Comparison of ENCODE assay signal across 21 cellular contexts in genomic region chr3:14374444-14374883, GRCh38. TPM values are rescaled to one million over a fixed set of nuclear protein-coding genes. Genes with fewer than 3 reads are reported as not detected.
DNase-seq lines count a peak whose midpoint lies in the region; ATAC-seq and TF ChIP-seq lines count a peak whose summit lies in the region.
"Had no signal": no experiment of that assay in that cellular context is flagged by ENCODE, and none has a peak within 500 bp of the region (broad histone marks: within the 10 kb centered on the region; RNA-seq: fewer than 3 reads in every experiment).

No MANE protein-coding gene starts in this region.

- no peak overlapping the region for H3K27ac Mint-ChIP-seq in endothelial cell (ENCODE audit: unreplicated experiment)
- H3K27ac Mint-ChIP-seq: activated naive CD4-positive, alpha-beta T cell treated with anti-CD3 and anti-CD28 coated beads, Interleukin-2, amount 50 U/mL, for 72 hours; naive thymus-derived CD4-positive, alpha-beta T cell; stimulated activated naive B cell treated with anti-CD40 and anti-IgM and Interleukin-4, amounts not matched to agents 10 μg/mL and 1 μg/mL and 100 μg/mL, for 72 hours had no signal

- H3K4me3 ChIP-seq in left ventricle myocardium inferior (no peak overlapping the region), osteoblast (ENCODE audit: insufficient read depth, low read length) (no peak overlapping the region)
- H3K4me3 ChIP-seq: GM23248, K562, PC-9 had no signal

- peaks cover 5% of the 10 kb centered on the region for H3K27me3 Mint-ChIP-seq in endothelial cell (ENCODE audit: unreplicated experiment)

- no peak overlapping the region for H2AFZ ChIP-seq in osteoblast (ENCODE audit: low read length)
- H2AFZ ChIP-seq: GM23248, PC-9 had no signal

- intact Hi-C loops in left ventricle myocardium inferior (cut with micrococcal nuclease): no loop called here

- H3K27me3 ChIP-seq in left ventricle myocardium inferior (ENCODE audit: low read depth) (peaks cover 4% of the 10 kb centered on the region), osteoblast (ENCODE audit: insufficient read depth, low read length) (no peaks in the 10 kb centered on the region)

- no peak overlapping the region for H3K4me2 ChIP-seq in osteoblast (ENCODE audit: insufficient read depth, low read length)
- H3K4me2 ChIP-seq: PC-9 had no signal

- H3K9me3 Mint-ChIP-seq in endothelial cell (ENCODE audit: unreplicated experiment): no peaks in the 10 kb centered on the region
- H3K9me3 Mint-ChIP-seq: activated naive CD4-positive, alpha-beta T cell treated with anti-CD3 and anti-CD28 coated beads, Interleukin-2, amount 50 U/mL, for 72 hours; effector memory CD8-positive, alpha-beta T cell; stimulated activated naive B cell treated with anti-CD40 and anti-IgM and Interleukin-4, amounts not matched to agents 10 μg/mL and 1 μg/mL and 100 μg/mL, for 72 hours; T-cell had no signal

- no peaks in the 10 kb centered on the region for H4K20me1 ChIP-seq in osteoblast (ENCODE audit: insufficient read depth, low read length)

- TF ChIP-seq CTCF in left ventricle myocardium inferior (IDR thresholded peaks at IDR 0.05; ENCODE audit: borderline replicate concordance) (no peak), osteoblast (IDR thresholded peaks at IDR 0.05; ENCODE audit: extremely low read depth, low read depth, low read length) (no peak), endothelial cell (IDR thresholded peaks at IDR 0.05; ENCODE audit: unreplicated experiment) (no peak)

- no peaks in the 10 kb centered on the region for H3K79me2 ChIP-seq in osteoblast (ENCODE audit: insufficient read depth, low read length)

- H3K4me1 ChIP-seq in left ventricle myocardium inferior (peaks cover 78% of the 10 kb centered on the region), osteoblast (ENCODE audit: insufficient read depth, low read length) (peaks cover 15% of the 10 kb centered on the region)
- H3K4me1 ChIP-seq: foreskin keratinocyte had no signal

- DNase-seq in AG08395 (ENCODE audit: low spot score) (peak; percentile 27), M059J (ENCODE audit: low read depth) (peak; percentile 17), left ventricle myocardium inferior (peak; percentile 48), osteoblast (ENCODE audit: insufficient read length, low spot score, missing footprints) (peak; percentile 29), endothelial cell (ENCODE audit: low spot score) (no peak), SK-N-DZ (ENCODE audit: low spot score) (no peak), GF-D8 (lab: John Stamatoyannopoulos, UW) (no peak)
- DNase-seq: activated CD8-positive, alpha-beta memory T cell treated with anti-CD3 and anti-CD28 coated beads, Interleukin-2, amount 50 U/mL, for 4 hours; effector memory CD8-positive, alpha-beta T cell; foreskin keratinocyte; GM23248; naive thymus-derived CD4-positive, alpha-beta T cell; NCI-H1417; NCI-H510A; stimulated activated naive B cell treated with anti-CD40 and anti-IgM and Interleukin-4, amounts not matched to agents 10 μg/mL and 1 μg/mL and 100 μg/mL, for 72 hours; T-cell had no signal

- H3K27ac ChIP-seq in left ventricle myocardium inferior (replicated peaks): peak overlapping the region; percentile 77
- no peak overlapping the region for H3K27ac ChIP-seq in osteoblast (ENCODE audit: low read depth, low read length)
- H3K27ac ChIP-seq: foreskin keratinocyte, GM23248, PC-9 had no signal

- H3K9me3 ChIP-seq in left ventricle myocardium inferior (replicated peaks): no peaks in the 10 kb centered on the region
- no peaks in the 10 kb centered on the region for H3K9me3 ChIP-seq in osteoblast (ENCODE audit: low read depth, low read length)

- H3K4me3 Mint-ChIP-seq in endothelial cell (ENCODE audit: unreplicated experiment): no peak overlapping the region
- H3K4me3 Mint-ChIP-seq: naive thymus-derived CD4-positive, alpha-beta T cell; stimulated activated naive B cell treated with anti-CD40 and anti-IgM and Interleukin-4, amounts not matched to agents 10 μg/mL and 1 μg/mL and 100 μg/mL, for 72 hours; T-cell had no signal

- ATAC-seq in HG03196 (IDR thresholded peaks at IDR 0.05; ENCODE audit: unreplicated experiment): no peak
- ATAC-seq: activated naive CD4-positive, alpha-beta T cell treated with anti-CD3 and anti-CD28 coated beads, Interleukin-2, amount 50 U/mL, for 72 hours; effector memory CD8-positive, alpha-beta T cell; foreskin keratinocyte; naive thymus-derived CD4-positive, alpha-beta T cell; sciatic nerve; stimulated activated naive B cell treated with anti-CD40 and anti-IgM and Interleukin-4, amounts not matched to agents 10 μg/mL and 1 μg/mL and 100 μg/mL, for 72 hours; T-cell had no signal

- H3K36me3 ChIP-seq in left ventricle myocardium inferior: no peaks in the 10 kb centered on the region
- no peaks in the 10 kb centered on the region for H3K36me3 ChIP-seq in osteoblast (ENCODE audit: insufficient read depth, low read length)

- H3K36me3 Mint-ChIP-seq in endothelial cell (ENCODE audit: low read depth, unreplicated experiment): no peaks in the 10 kb centered on the region
- H3K36me3 Mint-ChIP-seq: activated naive CD4-positive, alpha-beta T cell treated with anti-CD3 and anti-CD28 coated beads, Interleukin-2, amount 50 U/mL, for 72 hours; stimulated activated naive B cell treated with anti-CD40 and anti-IgM and Interleukin-4, amounts not matched to agents 10 μg/mL and 1 μg/mL and 100 μg/mL, for 72 hours; T-cell had no signal

- no peaks in the 10 kb centered on the region for H3K4me1 Mint-ChIP-seq in endothelial cell (ENCODE audit: unreplicated experiment)

RNA-seq across cellular contexts. Expression of gene SLC6A6, which starts 27.9 kb away (rescaled TPM):
- total RNA-seq in M059J (2014; rRNA removed; shearing (Covaris generic)): 24.6 and 43.3 TPM in 2 replicates
- total RNA-seq in left ventricle myocardium inferior (35.4 TPM), osteoblast (76.6 and 86.5 TPM in 2 replicates), endothelial cell (ENCODE audit: unreplicated experiment) (46.3 TPM)
- polyA plus RNA-seq in SK-N-DZ (2014; cell fraction: cytosol; rRNA removed): 23.6 and 27.2 TPM in 2 replicates
- 49.9 and 68.9 TPM in 2 replicates for polyA plus RNA-seq in SK-N-DZ (2014; cell fraction: nucleus; rRNA removed)

Comparison
In these comparisons a context has a peak if more than half of its experiments do, and no peak if none do; other contexts are left out.
1. DNase-seq: peak in AG08395 (single experiment), M059J (single experiment), left ventricle myocardium inferior (single experiment) and osteoblast (single experiment); none in endothelial cell (single experiment), SK-N-DZ (single experiment) and GF-D8 (single experiment).